ENCODE assay signal across 1 cellular context in the genomic region with DNA sequence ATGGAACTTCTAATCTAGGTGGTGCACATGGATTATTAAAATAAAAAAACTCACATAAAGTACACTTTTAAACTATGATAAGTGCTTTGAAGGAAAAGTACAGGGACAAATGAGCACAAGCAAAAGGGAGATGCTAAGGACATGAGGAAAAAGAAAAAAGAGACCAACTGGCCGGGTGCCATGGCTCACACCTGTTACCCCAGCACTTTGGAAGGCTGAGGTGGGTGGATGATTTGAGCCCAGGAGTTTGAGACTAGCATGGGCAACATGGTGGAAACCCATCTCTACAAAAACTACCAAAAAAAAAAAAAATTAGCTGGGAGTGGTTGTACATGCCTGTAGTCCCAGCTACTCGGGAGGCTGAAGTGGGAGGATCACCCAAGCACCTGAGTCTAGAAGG.
TF ChIP-seq lines count a peak whose summit lies in the region.

No MANE protein-coding gene starts in this region.

TF ChIP-seq in WTC11, 78 proteins besides CTCF, POLR2A, EP300 and RAD21 (continued from another document):
- TF ChIP-seq, protein P1, sequence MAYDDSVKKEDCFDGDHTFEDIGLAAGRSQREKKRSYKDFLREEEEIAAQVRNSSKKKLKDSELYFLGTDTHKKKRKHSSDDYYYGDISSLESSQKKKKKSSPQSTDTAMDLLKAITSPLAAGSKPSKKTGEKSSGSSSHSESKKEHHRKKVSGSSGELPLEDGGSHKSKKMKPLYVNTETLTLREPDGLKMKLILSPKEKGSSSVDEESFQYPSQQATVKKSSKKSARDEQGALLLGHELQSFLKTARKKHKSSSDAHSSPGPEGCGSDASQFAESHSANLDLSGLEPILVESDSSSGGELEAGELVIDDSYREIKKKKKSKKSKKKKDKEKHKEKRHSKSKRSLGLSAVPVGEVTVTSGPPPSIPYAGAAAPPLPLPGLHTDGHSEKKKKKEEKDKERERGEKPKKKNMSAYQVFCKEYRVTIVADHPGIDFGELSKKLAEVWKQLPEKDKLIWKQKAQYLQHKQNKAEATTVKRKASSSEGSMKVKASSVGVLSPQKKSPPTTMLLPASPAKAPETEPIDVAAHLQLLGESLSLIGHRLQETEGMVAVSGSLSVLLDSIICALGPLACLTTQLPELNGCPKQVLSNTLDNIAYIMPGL (CRISPR knock-in tag; IDR thresholded peaks at IDR 0.05) = no peak
- TF ChIP-seq SOX15 (CRISPR knock-in tag; IDR thresholded peaks at IDR 0.05) = no peak
- no peak for TF ChIP-seq TEAD4 (CRISPR knock-in tag; IDR thresholded peaks at IDR 0.05)
- TF ChIP-seq GTF2I (CRISPR knock-in tag; conservative IDR thresholded peaks at IDR 0.05) = no peak
- no peak for TF ChIP-seq KAT7 (CRISPR knock-in tag; IDR thresholded peaks at IDR 0.05; ENCODE audit: borderline replicate concordance)
- no peak for TF ChIP-seq TCF7 (CRISPR knock-in tag; IDR thresholded peaks at IDR 0.05; ENCODE audit: low read depth)
- TF ChIP-seq ETV6 (CRISPR knock-in tag; IDR thresholded peaks at IDR 0.05) = no peak
